Comparison of ENCODE assay signal across 8 cellular contexts in genomic region chr9:121267689-121268597, GRCh38. TPM values are rescaled to one million over a fixed set of nuclear protein-coding genes. Genes with fewer than 3 reads are reported as not detected.
DNase-seq lines count a peak whose midpoint lies in the region; ATAC-seq and TF ChIP-seq lines count a peak whose summit lies in the region.

TSS of gene GSN (plus strand) at chr9:121268162. CDS start at chr9:121301972, 33,810 bp downstream.

- 2% methylated on average over 12 to 49 of the region's 64 CpGs for WGBS in upper lobe of left lung, 2 donors

- DNase-seq in HUDEP-2 (lab: John Stamatoyannopoulos, UW; ENCODE audit: unreplicated experiment in 76 of 76) = peak in 45 of 76 experiments; percentile 4 to 70 (median 39)
- DNase-seq in adipocyte (ENCODE audit: low read depth) = peak; percentile 92
- peak; percentile 91 for DNase-seq in Right ventricle myocardium superior
- DNase-seq in osteocyte (ENCODE audit: extremely low spot score, unreplicated experiment) = peak; percentile 89
- peak; percentile 89 to 97 for DNase-seq in upper lobe of left lung

- TF ChIP-seq POLR2A in upper lobe of left lung (IDR thresholded peaks at IDR 0.05) = peak in 3 of 4 donors; percentile 27 to 82 (median 52)

- peaks cover 50% of the 10 kb centered on the region for H3K4me1 Mint-ChIP-seq in osteocyte (ENCODE audit: unreplicated experiment)

- ATAC-seq in GM19397 (IDR thresholded peaks at IDR 0.05; ENCODE audit: unreplicated experiment) = peak; percentile 69
- peak; percentile 84 for ATAC-seq in SK-N-SH treated with all-trans-retinoic acid at 6 μM for 48 hours
- ATAC-seq in Right ventricle myocardium superior (ENCODE audit: poor library complexity) = peak; percentile 91
- peak; percentile 90 to 96 for ATAC-seq in upper lobe of left lung (ENCODE audit: low FRiP score in 2 of 2)

- no peaks in the 10 kb centered on the region for H3K36me3 ChIP-seq in BLaER1
- H3K36me3 ChIP-seq in adipocyte (ENCODE audit: control insufficient read depth, insufficient read depth, low read length, severe bottlenecking) = no peaks in the 10 kb centered on the region
- H3K36me3 ChIP-seq in upper lobe of left lung = no peaks in the 10 kb centered on the region

- H3K27ac ChIP-seq in BLaER1 (peak within 1 kb of the TSS; percentile 88), upper lobe of left lung (peak within 1 kb of the TSS; percentile 71 to 95 (median 87))

- H3K4me3 Mint-ChIP-seq in osteocyte (ENCODE audit: unreplicated experiment) = peak within 1 kb of the TSS; percentile 85

- H3K36me3 Mint-ChIP-seq in osteocyte (ENCODE audit: unreplicated experiment) = no peaks in the 10 kb centered on the region

- H3K27me3 ChIP-seq in BLaER1 (no peaks in the 10 kb centered on the region), adipocyte (replicated peaks; ENCODE audit: control insufficient read depth, insufficient read depth, low read length) (no peaks in the 10 kb centered on the region), upper lobe of left lung (no peaks in the 10 kb centered on the region)

- H3K4me1 ChIP-seq in BLaER1 (peaks cover 57% of the 10 kb centered on the region), adipocyte (ENCODE audit: control insufficient read depth, insufficient read depth, low read length) (peaks cover 55% of the 10 kb centered on the region), upper lobe of left lung (peaks cover 31 to 51% (median 44%) of the 10 kb centered on the region in 4 donors)

- H3K27ac Mint-ChIP-seq in osteocyte (ENCODE audit: unreplicated experiment) = peak within 1 kb of the TSS; percentile 92

- H3K9me3 ChIP-seq in BLaER1 = no peaks in the 10 kb centered on the region
- H3K9me3 ChIP-seq in adipocyte (ENCODE audit: control insufficient read depth, low read length) = no peaks in the 10 kb centered on the region
- no peaks in the 10 kb centered on the region for H3K9me3 ChIP-seq in upper lobe of left lung

- TF ChIP-seq CTCF in osteocyte (IDR thresholded peaks at IDR 0.05) = peak; percentile 9
- peak in 3 of 6 experiments; percentile 17 to 31 (median 17) for TF ChIP-seq CTCF in upper lobe of left lung (IDR thresholded peaks at IDR 0.05)

- H3K9ac ChIP-seq in BLaER1 (peak within 1 kb of the TSS; percentile 75), adipocyte (ENCODE audit: low read length) (peak within 1 kb of the TSS; percentile 92)

- no peaks in the 10 kb centered on the region for H3K27me3 Mint-ChIP-seq in osteocyte (ENCODE audit: unreplicated experiment)

- H3K4me3 ChIP-seq in BLaER1 (peak within 1 kb of the TSS; percentile 74), adipocyte (ENCODE audit: low read length) (peak within 1 kb of the TSS; percentile 93), upper lobe of left lung (peak within 1 kb of the TSS; percentile 65 to 89 (median 79))

- no peaks in the 10 kb centered on the region for H4K20me1 ChIP-seq in BLaER1

- H3K9me3 Mint-ChIP-seq in osteocyte (ENCODE audit: unreplicated experiment) = no peaks in the 10 kb centered on the region

- peak within 1 kb of the TSS; percentile 90 for H3K4me2 ChIP-seq in BLaER1

- intact Hi-C loops in Right ventricle myocardium superior (cut with DNase I) = no loop called here

- TF ChIP-seq EP300 in upper lobe of left lung (IDR thresholded peaks at IDR 0.05) = no peak

TF ChIP-seq in SK-N-SH treated with all-trans-retinoic acid at 6 μM for 48 hours, 23 proteins besides CTCF, POLR2A, EP300 and RAD21:
- TF ChIP-seq ESRRG (CRISPR knock-in tag; IDR thresholded peaks at IDR 0.05) (no peak), ZNF8 (CRISPR knock-in tag; IDR thresholded peaks at IDR 0.05) (no peak), ZFP30 (CRISPR knock-in tag; IDR thresholded peaks at IDR 0.05) (no peak), TCF4 (CRISPR knock-in tag; IDR thresholded peaks at IDR 0.05; ENCODE audit: borderline replicate concordance) (no peak), PPARA (CRISPR knock-in tag; IDR thresholded peaks at IDR 0.05; ENCODE audit: borderline replicate concordance) (no peak), OSR1 (CRISPR knock-in tag; IDR thresholded peaks at IDR 0.05) (no peak), CSRNP3 (CRISPR knock-in tag; IDR thresholded peaks at IDR 0.05) (no peak), ZC3H10 (CRISPR knock-in tag; IDR thresholded peaks at IDR 0.05) (no peak), BACH2 (CRISPR knock-in tag; IDR thresholded peaks at IDR 0.05; ENCODE audit: borderline replicate concordance) (no peak), ZNF565 (CRISPR knock-in tag; conservative IDR thresholded peaks at IDR 0.05; ENCODE audit: low read depth) (no peak), PATZ1 (CRISPR knock-in tag; IDR thresholded peaks at IDR 0.05; ENCODE audit: borderline replicate concordance) (no peak), TOX (CRISPR knock-in tag; IDR thresholded peaks at IDR 0.05; ENCODE audit: borderline replicate concordance) (no peak), ZNF70 (CRISPR knock-in tag; IDR thresholded peaks at IDR 0.05) (no peak), SNAI2 (CRISPR knock-in tag; IDR thresholded peaks at IDR 0.05) (no peak), CSDC2 (CRISPR knock-in tag; IDR thresholded peaks at IDR 0.05) (no peak)

RNA-seq across cellular contexts. Expression of gene GSN, which starts in this region (rescaled TPM):
- total RNA-seq in Right ventricle myocardium superior (837 TPM), osteocyte (235 and 249 TPM in 2 replicates), upper lobe of left lung (100 to 1,000 TPM; 217 to 935 (median 648) TPM)

Comparison
In these comparisons a context has a peak if more than half of its experiments do, and no peak if none do; other contexts are left out.
1. Peak in every context shown above with its lines: DNase-seq, ATAC-seq, H3K4me3 ChIP-seq and H3K27ac ChIP-seq.
2. DNase-seq: peak in every context shown above with its lines; median percentile 93 in upper lobe of left lung; 92 in adipocyte; 91 in Right ventricle myocardium superior; 89 in osteocyte; 39 in HUDEP-2.